ENCODE assay signal across 18 cellular contexts in the genomic region with DNA sequence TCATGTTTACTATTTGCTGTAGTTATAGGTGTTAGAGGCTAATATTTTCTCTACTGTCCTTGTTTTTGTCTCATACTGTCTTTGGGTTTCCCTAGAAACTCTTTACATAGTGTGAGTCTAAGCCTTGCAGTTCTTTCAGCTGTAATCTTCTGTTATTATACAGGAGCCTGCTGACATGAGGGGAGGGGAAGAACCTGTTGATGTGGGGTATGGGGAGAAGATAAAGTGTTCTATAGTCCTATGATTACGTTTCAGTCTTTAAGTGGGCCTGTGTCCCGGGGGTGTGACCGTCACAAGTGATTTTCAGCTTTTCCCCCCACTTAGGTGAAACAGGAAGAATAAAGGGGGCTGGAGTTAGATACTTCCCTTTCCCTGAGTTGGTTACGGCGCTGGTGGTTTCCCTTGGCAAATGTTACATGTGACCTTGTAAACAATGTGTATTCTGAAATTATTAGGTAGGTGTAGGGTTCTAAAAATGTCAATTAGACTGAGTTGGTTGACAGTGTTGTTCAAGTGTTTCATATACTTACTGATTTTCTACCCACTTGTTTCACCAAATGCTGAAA. TPM values are rescaled to one million over a fixed set of nuclear protein-coding genes. Genes with fewer than 3 reads are reported as not detected.
DNase-seq lines count a peak whose midpoint lies in the region; ATAC-seq, FAIRE-seq and TF ChIP-seq lines count a peak whose summit lies in the region.
"Had no signal": no experiment of that assay in that cellular context is flagged by ENCODE, and none has a peak within 500 bp of the region (broad histone marks: within the 10 kb centered on the region; RNA-seq: fewer than 3 reads in every experiment).

No MANE protein-coding gene starts in this region.

- no peak overlapping the region for H3K27ac ChIP-seq in CD4-positive, CD25-positive, alpha-beta regulatory T cell (ENCODE audit: insufficient read depth, low read length, poor library complexity, severe bottlenecking)
- H3K27ac ChIP-seq in left lung (no peak overlapping the region), left ventricle myocardium inferior (replicated peaks) (no peak overlapping the region)
- H3K27ac ChIP-seq: KMS-11, Peyer's patch had no signal

- H3K36me3 Mint-ChIP-seq in CD4-positive, CD25-positive, alpha-beta regulatory T cell, result no peaks in the 10 kb centered on the region

- no peak for TF ChIP-seq CTCF in left lung (IDR thresholded peaks at IDR 0.05)
- TF ChIP-seq CTCF in left ventricle myocardium inferior (IDR thresholded peaks at IDR 0.05; ENCODE audit: borderline replicate concordance), result no peak

- H3K9me3 Mint-ChIP-seq in CD4-positive, CD25-positive, alpha-beta regulatory T cell, result peaks cover 0 to 2% (median 0%) of the 10 kb centered on the region in 7 donors

- no peaks in the 10 kb centered on the region for H3K9me3 ChIP-seq in CD4-positive, CD25-positive, alpha-beta regulatory T cell (ENCODE audit: control insufficient read depth in 2 of 2, low read length in 2 of 2)
- H3K9me3 ChIP-seq in left lung (no peaks in the 10 kb centered on the region), left ventricle myocardium inferior (replicated peaks) (no peaks in the 10 kb centered on the region)
- H3K9me3 ChIP-seq: Peyer's patch had no signal

- DNase-seq in CD4-positive, CD25-positive, alpha-beta regulatory T cell, result no peak
- DNase-seq in NOMO-1 treated with dmso at 0.1 percent for 144 hours (lab: John Stamatoyannopoulos, UW; ENCODE audit: unreplicated experiment) (peak; percentile 40), left lung (no peak), left ventricle myocardium inferior (no peak), frontal cortex (ENCODE audit: low spot score in 2 of 2) (no peak), nucleus accumbens (lab: John Stamatoyannopoulos, UW) (no peak)
- DNase-seq in activated CD4-positive, alpha-beta T cell treated with anti-CD3 and anti-CD28 coated beads, Interleukin-2, amount 50 U/mL, for 1 hour, result no peak
- DNase-seq: activated CD8-positive, alpha-beta memory T cell treated with anti-CD3 and anti-CD28 coated beads, Interleukin-2, amount 10 ng/mL, durations not matched to agents 7 days and 5 days; H7; mesenchymal stem cell; NCI-H2081; posterior cingulate gyrus; stimulated activated CD4-positive, alpha-beta T cell treated with anti-CD3 and anti-CD28 coated beads, Interleukin-4, amount 100 ng/mL, for 1 hour; stimulated activated naive CD4-positive, alpha-beta T cell treated with Interleukin-2 at 50 U/mL for 16 hours had no signal

- no peaks in the 10 kb centered on the region for H3K27me3 Mint-ChIP-seq in CD4-positive, CD25-positive, alpha-beta regulatory T cell
- H3K27me3 Mint-ChIP-seq: activated CD8-positive, alpha-beta memory T cell treated with anti-CD3 and anti-CD28 coated beads, Interleukin-2, amount 10 ng/mL, durations not matched to agents 7 days and 5 days had no signal

- H3K4me1 ChIP-seq in CD4-positive, CD25-positive, alpha-beta regulatory T cell (ENCODE audit: control insufficient read depth, insufficient read depth, low read length, poor library complexity, severe bottlenecking), result no peaks in the 10 kb centered on the region
- H3K4me1 ChIP-seq in left lung (peaks cover 0 to 33% of the 10 kb centered on the region in 2 donors), left ventricle myocardium inferior (peaks cover 9% of the 10 kb centered on the region)
- H3K4me1 ChIP-seq: Peyer's patch had no signal

- H3K27me3 ChIP-seq in CD4-positive, CD25-positive, alpha-beta regulatory T cell (ENCODE audit: control insufficient read depth, insufficient read depth, low read length), result no peaks in the 10 kb centered on the region
- H3K27me3 ChIP-seq in left lung (no peaks in the 10 kb centered on the region), left ventricle myocardium inferior (ENCODE audit: low read depth) (no peaks in the 10 kb centered on the region)
- H3K27me3 ChIP-seq: Peyer's patch had no signal

- no peak for FAIRE-seq in frontal cortex (lab: Jason Lieb, UNC)

- H3K4me1 Mint-ChIP-seq in CD4-positive, CD25-positive, alpha-beta regulatory T cell, result peaks cover 23 to 47% (median 34%) of the 10 kb centered on the region in 4 donors

- no peak overlapping the region for H3K4me3 ChIP-seq in CD4-positive, CD25-positive, alpha-beta regulatory T cell (ENCODE audit: low read depth, low read length)
- no peak overlapping the region for H3K4me3 ChIP-seq in left lung
- no peak overlapping the region for H3K4me3 ChIP-seq in left ventricle myocardium inferior
- H3K4me3 ChIP-seq: Peyer's patch had no signal

- no peak for ATAC-seq in CD4-positive, CD25-positive, alpha-beta regulatory T cell (ENCODE audit: low read depth in 2 of 2)
- ATAC-seq in GM21576 (IDR thresholded peaks at IDR 0.05; ENCODE audit: unreplicated experiment), result peak; percentile 53
- ATAC-seq in left lung, result peak; percentile 56
- ATAC-seq: activated CD8-positive, alpha-beta memory T cell treated with anti-CD3 and anti-CD28 coated beads, Interleukin-2, amount 10 ng/mL, durations not matched to agents 7 days and 5 days; esophagus mucosa had no signal

- H3K36me3 ChIP-seq in CD4-positive, CD25-positive, alpha-beta regulatory T cell (ENCODE audit: control insufficient read depth, insufficient read depth, low read length), result no peaks in the 10 kb centered on the region
- H3K36me3 ChIP-seq in left lung, result no peaks in the 10 kb centered on the region
- H3K36me3 ChIP-seq in left ventricle myocardium inferior, result no peaks in the 10 kb centered on the region
- H3K36me3 ChIP-seq: Peyer's patch had no signal

- H3K27ac Mint-ChIP-seq in CD4-positive, CD25-positive, alpha-beta regulatory T cell, result peak overlapping the region; percentile 0 to 50 (median 26)
- H3K27ac Mint-ChIP-seq: activated CD8-positive, alpha-beta memory T cell treated with anti-CD3 and anti-CD28 coated beads, Interleukin-2, amount 10 ng/mL, durations not matched to agents 7 days and 5 days had no signal

- intact Hi-C loops in left lung (cut with DNase I) (no loop called here), left ventricle myocardium inferior (cut with micrococcal nuclease) (no loop called here)

- H3K4me3 Mint-ChIP-seq in CD4-positive, CD25-positive, alpha-beta regulatory T cell, result no peak overlapping the region
- H3K4me3 Mint-ChIP-seq: activated CD8-positive, alpha-beta memory T cell treated with anti-CD3 and anti-CD28 coated beads, Interleukin-2, amount 10 ng/mL, durations not matched to agents 7 days and 5 days had no signal

RNA-seq across cellular contexts. Expression of gene REV3L, which starts 41.3 kb away (rescaled TPM):
- total RNA-seq in CD4-positive, CD25-positive, alpha-beta regulatory T cell, result 35.7 TPM
- polyA plus RNA-seq in CD4-positive, CD25-positive, alpha-beta regulatory T cell, result 10 to 100 TPM in 1 of 4 donors, 1 to 10 TPM in 3; 6.5 to 11.2 (median 8.8) TPM
- total RNA-seq in left lung, result 10 to 100 TPM; 29.3 to 35.4 TPM
- 12.5 TPM for total RNA-seq in left ventricle myocardium inferior
- total RNA-seq in frontal cortex, result 95.0 TPM

Comparison
In these comparisons a context has a peak if more than half of its experiments do, and no peak if none do; other contexts are left out.
1. ATAC-seq: peak in GM21576 (single experiment) and left lung (single experiment); none in CD4-positive, CD25-positive, alpha-beta regulatory T cell (0 of 2).